Comparison of ENCODE assay signal across 8 cellular contexts in the genomic region with DNA sequence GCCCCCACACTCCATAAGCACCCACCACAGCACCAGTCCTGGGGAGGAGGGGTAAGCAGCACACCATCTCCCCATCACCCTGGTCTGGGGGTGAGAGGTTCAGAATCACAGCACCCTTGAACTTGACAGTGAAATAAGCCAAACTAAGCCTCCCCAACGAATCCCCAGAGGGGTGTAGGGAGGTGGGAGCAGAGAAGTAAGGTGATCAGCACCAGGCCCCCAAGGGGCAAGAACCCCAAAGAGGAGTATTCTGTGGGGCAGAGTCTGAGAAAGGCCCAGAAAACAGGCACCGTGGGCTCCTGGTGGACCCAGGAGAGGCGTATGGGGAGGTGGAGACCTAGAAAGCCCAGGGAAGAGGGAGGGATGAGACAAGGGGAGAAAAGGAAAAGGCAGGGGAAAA. TPM values are rescaled to one million over a fixed set of nuclear protein-coding genes. Genes with fewer than 3 reads are reported as not detected.
DNase-seq lines count a peak whose midpoint lies in the region; ATAC-seq and TF ChIP-seq lines count a peak whose summit lies in the region.

No MANE protein-coding gene starts in this region.

- ATAC-seq in upper lobe of right lung (no peak), HG02884 (IDR thresholded peaks at IDR 0.05; ENCODE audit: unreplicated experiment) (no peak)

- H3K4me1 Mint-ChIP-seq in activated naive CD4-positive, alpha-beta T cell treated with anti-CD3 and anti-CD28 coated beads, Interleukin-2, amount 10 ng/mL, durations not matched to agents 7 days and 5 days, result peaks cover 58% of the 10 kb centered on the region
- peaks cover 21% of the 10 kb centered on the region for H3K4me1 Mint-ChIP-seq in MCF 10A (ENCODE audit: insufficient read depth, unreplicated experiment)

- H3K27me3 Mint-ChIP-seq in activated naive CD4-positive, alpha-beta T cell treated with anti-CD3 and anti-CD28 coated beads, Interleukin-2, amount 10 ng/mL, durations not matched to agents 7 days and 5 days, result peaks cover 4% of the 10 kb centered on the region
- no peaks in the 10 kb centered on the region for H3K27me3 Mint-ChIP-seq in MCF 10A (ENCODE audit: insufficient read depth, unreplicated experiment)

- H3K36me3 Mint-ChIP-seq in activated naive CD4-positive, alpha-beta T cell treated with anti-CD3 and anti-CD28 coated beads, Interleukin-2, amount 10 ng/mL, durations not matched to agents 7 days and 5 days, result peaks cover 25% of the 10 kb centered on the region
- peaks cover 10% of the 10 kb centered on the region for H3K36me3 Mint-ChIP-seq in MCF 10A (ENCODE audit: insufficient read depth, unreplicated experiment)

- CTCF ChIA-PET in activated naive CD4-positive, alpha-beta T cell treated with anti-CD3 and anti-CD28 coated beads, Interleukin-2, amount 10 ng/mL, durations not matched to agents 7 days and 5 days (lab: Charles Lee), result interaction anchor here (0.7 to 1.4 kb wide), 4 partner anchors 18 to 132 kb away, joined by 3 to 4 read pairs (median 3); no protein-coding TSS in a partner anchor
- CTCF ChIA-PET in MCF 10A (lab: Yijun Ruan, JAX), result interaction anchor here (5.4 to 7.5 kb wide), 2 partner anchors 72 to 457 kb away, joined by 46 to 85 read pairs; partner anchors contain the start of gene STARD10

- H3K4me3 ChIP-seq in mononuclear cell (ENCODE audit: low read length) (peak overlapping the region; percentile 56), upper lobe of right lung (peak overlapping the region; percentile 78)

- H3K27me3 ChIP-seq in mononuclear cell (ENCODE audit: insufficient read depth, low read length) (no peaks in the 10 kb centered on the region), upper lobe of right lung (no peaks in the 10 kb centered on the region)

- no peaks in the 10 kb centered on the region for H3K9me3 Mint-ChIP-seq in activated naive CD4-positive, alpha-beta T cell treated with anti-CD3 and anti-CD28 coated beads, Interleukin-2, amount 10 ng/mL, durations not matched to agents 7 days and 5 days
- H3K9me3 Mint-ChIP-seq in MCF 10A (ENCODE audit: unreplicated experiment), result no peaks in the 10 kb centered on the region

- H3K27ac ChIP-seq in upper lobe of right lung, result peak overlapping the region; percentile 91

- H3K36me3 ChIP-seq in upper lobe of right lung, result peaks cover 28% of the 10 kb centered on the region

- peak overlapping the region; percentile 89 for H3K4me3 Mint-ChIP-seq in activated naive CD4-positive, alpha-beta T cell treated with anti-CD3 and anti-CD28 coated beads, Interleukin-2, amount 10 ng/mL, durations not matched to agents 7 days and 5 days
- peak overlapping the region; percentile 81 for H3K4me3 Mint-ChIP-seq in MCF 10A (ENCODE audit: unreplicated experiment)

- H3K9me3 ChIP-seq in mononuclear cell (ENCODE audit: low read depth, low read length) (no peaks in the 10 kb centered on the region), upper lobe of right lung (no peaks in the 10 kb centered on the region)

- no TSS peak for BruUV-seq in MCF 10A (replicated peaks; lab: Mats Ljungman, UMichigan)

- DNase-seq in activated naive CD4-positive, alpha-beta T cell treated with anti-CD3 and anti-CD28 coated beads, Interleukin-2, amount 10 ng/mL, durations not matched to agents 7 days and 5 days, result no peak
- no peak for DNase-seq in activated naive CD4-positive, alpha-beta T cell treated with anti-CD3 and anti-CD28 coated beads, Interleukin-2, amount 50 U/mL, for 16 hours
- DNase-seq in MCF 10A (ENCODE audit: unreplicated experiment) (no peak), upper lobe of right lung (no peak), germinal center (ENCODE audit: low spot score) (no peak)
- DNase-seq in stimulated activated CD4-positive, alpha-beta T cell treated with anti-CD3 and anti-CD28 coated beads, Interleukin-4, amount 100 ng/mL, for 4 hours, result no peak

- TF ChIP-seq CTCF in MCF 10A (IDR thresholded peaks at IDR 0.05; ENCODE audit: unreplicated experiment), result no peak
- no peak for TF ChIP-seq CTCF in upper lobe of right lung (IDR thresholded peaks at IDR 0.05)

- H3K27ac Mint-ChIP-seq in activated naive CD4-positive, alpha-beta T cell treated with anti-CD3 and anti-CD28 coated beads, Interleukin-2, amount 10 ng/mL, durations not matched to agents 7 days and 5 days, result peak overlapping the region; percentile 94
- peak overlapping the region; percentile 89 for H3K27ac Mint-ChIP-seq in MCF 10A (ENCODE audit: low read depth, unreplicated experiment)

- H3K4me1 ChIP-seq in mononuclear cell (ENCODE audit: insufficient read depth, low read length) (peaks cover 95% of the 10 kb centered on the region), upper lobe of right lung (peaks cover 67% of the 10 kb centered on the region)

- intact Hi-C loops in MCF 10A (cut with micrococcal nuclease), result loop anchor here (10.0 kb wide), 1 partner anchor 524 kb away; no protein-coding TSS in a partner anchor
- intact Hi-C loops in upper lobe of right lung (cut with DNase I), result loop anchor here (10.0 kb wide), 1 partner anchor 454 kb away; no protein-coding TSS in a partner anchor

- POLR2A ChIA-PET in MCF 10A (lab: Yijun Ruan, JAX), result interaction anchor here (0.6 to 5.4 kb wide), 3 partner anchors 72 to 907 kb away, joined by 3 to 57 read pairs (median 10); partner anchors contain the start of gene STARD10

RNA-seq across cellular contexts. Expression of gene ARAP1, which starts 30.9 kb away (rescaled TPM):
- total RNA-seq in MCF 10A (2022) (47.0 and 47.6 TPM in 2 replicates), mononuclear cell (74.3 TPM), upper lobe of right lung (226 TPM)

RNA-seq across cellular contexts. Expression of gene PDE2A, which starts 47.1 kb away (rescaled TPM):
- total RNA-seq in MCF 10A (2022) (1.9 and 3.3 TPM in 2 replicates), mononuclear cell (3.7 TPM), upper lobe of right lung (27.3 TPM)
